ENCODE assay signal across 11 cellular contexts in genomic region chr20:32709528-32710121, GRCh38. TPM values are rescaled to one million over a fixed set of nuclear protein-coding genes. Genes with fewer than 3 reads are reported as not detected.
A peak's percentile ranks its signal among the peaks of the same experiment; 100 is the strongest.
DNase-seq lines count a peak whose midpoint lies in the region; ATAC-seq and TF ChIP-seq lines count a peak whose summit lies in the region.
"Had no signal": no experiment of that assay in that cellular context is flagged by ENCODE, and none has a peak within 500 bp of the region (broad histone marks: within the 10 kb centered on the region; RNA-seq: fewer than 3 reads in every experiment).

No MANE protein-coding gene starts in this region.

- no peaks in the 10 kb centered on the region for H3K27me3 Mint-ChIP-seq in osteocyte (ENCODE audit: unreplicated experiment)

- DNase-seq in EH (ENCODE audit: low read depth) (peak; percentile 67), NCI-H2227 (lab: John Stamatoyannopoulos, UW; ENCODE audit: unreplicated experiment) (peak; percentile 50), fibroblast of villous mesenchyme (ENCODE audit: low read depth) (peak; percentile 24), osteocyte (ENCODE audit: extremely low spot score, unreplicated experiment) (no peak), SIG-M5 treated with dmso at 0.1 percent for 504 hours (lab: John Stamatoyannopoulos, UW; ENCODE audit: unreplicated experiment) (no peak), GM19238 (ENCODE audit: insufficient read length, low spot score) (no peak), GM13976 (ENCODE audit: low spot score) (no peak)
- DNase-seq: activated CD4-positive, alpha-beta T cell treated with anti-CD3 and anti-CD28 coated beads for 4 hours had no signal

- in situ Hi-C loops in GM13976 (cut with MboI; ENCODE audit: low sequenced_read_pairs, unreplicated experiment), result no loop called here

- H3K27ac Mint-ChIP-seq in osteocyte (ENCODE audit: unreplicated experiment), result peak overlapping the region; percentile 36

- no peak for TF ChIP-seq CTCF in fibroblast of villous mesenchyme (IDR thresholded peaks at IDR 0.05; ENCODE audit: insufficient read depth, low read depth, low read length)
- TF ChIP-seq CTCF in osteocyte (IDR thresholded peaks at IDR 0.05), result no peak
- no peak for TF ChIP-seq CTCF in GM13976 (IDR thresholded peaks at IDR 0.05; ENCODE audit: borderline replicate concordance, control extremely low read depth, extremely low read depth, insufficient read depth, missing control alignments)

- H3K4me3 ChIP-seq in fibroblast of villous mesenchyme (ENCODE audit: low read depth, low read length), result no peak overlapping the region

- H3K9me3 Mint-ChIP-seq in osteocyte (ENCODE audit: unreplicated experiment), result no peaks in the 10 kb centered on the region

- H3K4me1 Mint-ChIP-seq in osteocyte (ENCODE audit: unreplicated experiment), result peaks cover 21% of the 10 kb centered on the region

- no peak overlapping the region for H3K4me3 Mint-ChIP-seq in osteocyte (ENCODE audit: unreplicated experiment)

- no peak for ATAC-seq in HG03175 (IDR thresholded peaks at IDR 0.05; ENCODE audit: unreplicated experiment)

- H3K36me3 Mint-ChIP-seq in osteocyte (ENCODE audit: unreplicated experiment), result peaks cover 13% of the 10 kb centered on the region

RNA-seq across cellular contexts. Expression of gene COMMD7, which starts 33.6 kb away (rescaled TPM):
- total RNA-seq in fibroblast of villous mesenchyme (45.8 and 56.7 TPM in 2 replicates), osteocyte (48.1 and 58.1 TPM in 2 replicates)

RNA-seq across cellular contexts. Expression of gene C20orf203, which starts 35.9 kb away (rescaled TPM):
- total RNA-seq in fibroblast of villous mesenchyme, result not detected in 2 replicates
- total RNA-seq in osteocyte, result not detected in 2 replicates
- total RNA-seq: endothelial cell of umbilical vein, lung microvascular endothelial cell had no signal

RNA-seq across cellular contexts. Expression of gene DNMT3B, which starts 52.6 kb away (rescaled TPM):
- total RNA-seq in fibroblast of villous mesenchyme (3.2 and 3.5 TPM in 2 replicates), osteocyte (2.9 TPM in 2 replicates)

Comparison
In these comparisons a context has a peak if more than half of its experiments do, and no peak if none do; other contexts are left out.
1. DNase-seq: peak in EH (single experiment), NCI-H2227 (single experiment) and fibroblast of villous mesenchyme (single experiment); none in osteocyte (single experiment), SIG-M5 treated with dmso at 0.1 percent for 504 hours (single experiment), GM19238 (single experiment) and GM13976 (single experiment).